ENCODE assay signal across 23 cellular contexts in the genomic region with DNA sequence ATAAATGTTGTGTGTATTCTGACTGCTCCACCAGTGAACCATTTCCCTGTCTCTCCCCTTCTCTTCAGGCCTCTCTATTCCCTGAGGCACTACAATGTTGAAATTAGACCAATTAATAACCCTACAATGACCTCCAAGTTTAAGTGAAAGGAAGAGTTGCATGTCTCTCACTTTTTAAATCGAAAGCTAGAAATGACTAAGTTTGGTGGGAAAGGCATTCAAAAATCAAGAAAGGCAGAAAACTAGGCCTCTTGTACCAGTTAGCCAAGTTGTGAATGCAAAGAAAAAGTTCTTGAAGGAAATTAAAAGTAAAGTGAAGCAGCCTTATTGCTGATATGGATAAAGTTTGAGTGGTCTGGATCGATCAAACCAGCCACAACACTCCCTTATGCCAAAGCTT.
"Had no signal": no experiment of that assay in that cellular context is flagged by ENCODE, and none has a peak within 500 bp of the region (broad histone marks: within the 10 kb centered on the region; RNA-seq: fewer than 3 reads in every experiment).

No MANE protein-coding gene starts in this region.

- H3K4me3 ChIP-seq: dorsolateral prefrontal cortex, gastrocnemius medialis, lower lobe of right lung, prostate gland, sigmoid colon, stomach, thyroid gland had no signal

- H3K36me3 ChIP-seq: gastrocnemius medialis, lower lobe of right lung, prostate gland, sigmoid colon, stomach, thyroid gland had no signal

- H3K27ac ChIP-seq: dorsolateral prefrontal cortex, epithelial cell of prostate, gastrocnemius medialis, lower lobe of right lung, prostate gland, sigmoid colon, stomach, thyroid gland had no signal

- H3K36me3 Mint-ChIP-seq: naive thymus-derived CD8-positive, alpha-beta T cell; stimulated activated effector memory CD8-positive, alpha-beta T cell treated with anti-CD3 and anti-CD28 coated beads, Interleukin-12 subunit alpha, Interleukin-12 subunit beta, amount 100 ng/mL, for 72 hours had no signal

- H3K9me3 ChIP-seq: gastrocnemius medialis, lower lobe of right lung, prostate gland, sigmoid colon, stomach, thyroid gland had no signal

- H3K4me3 Mint-ChIP-seq: endodermal cell; naive thymus-derived CD8-positive, alpha-beta T cell; nephron progenitor cell; stimulated activated effector memory CD8-positive, alpha-beta T cell treated with anti-CD3 and anti-CD28 coated beads, Interleukin-12 subunit alpha, Interleukin-12 subunit beta, amount 100 ng/mL, for 72 hours had no signal

- H3K9me3 Mint-ChIP-seq: stimulated activated effector memory CD8-positive, alpha-beta T cell treated with anti-CD3 and anti-CD28 coated beads, Interleukin-12 subunit alpha, Interleukin-12 subunit beta, amount 100 ng/mL, for 72 hours had no signal

- H3K27ac Mint-ChIP-seq: endodermal cell; naive thymus-derived CD8-positive, alpha-beta T cell; nephron progenitor cell; stimulated activated effector memory CD8-positive, alpha-beta T cell treated with anti-CD3 and anti-CD28 coated beads, Interleukin-12 subunit alpha, Interleukin-12 subunit beta, amount 100 ng/mL, for 72 hours had no signal

- DNase-seq: dorsolateral prefrontal cortex; effector CD4-positive, alpha-beta T cell; endodermal cell; foreskin fibroblast; gastrocnemius medialis; head of caudate nucleus; left ventricle myocardium superior; lower lobe of right lung; naive thymus-derived CD8-positive, alpha-beta T cell; nephron progenitor cell; nucleus accumbens; right cardiac atrium; sigmoid colon; stimulated activated CD4-positive, alpha-beta T cell treated with anti-CD3 and anti-CD28 coated beads, Interleukin-2, amount 100 ng/mL, for 24 hours; stimulated activated CD4-positive, alpha-beta T cell treated with anti-CD3 and anti-CD28 coated beads, Interleukin-4, amount 100 ng/mL, for 24 hours; stimulated activated naive CD4-positive, alpha-beta T cell treated with Interleukin-2 at 50 U/mL for 16 hours; stomach; thyroid gland; trophoblast cell had no signal

- ATAC-seq: esophagus mucosa; gastrocnemius medialis; left ventricle myocardium superior; lower lobe of right lung; naive thymus-derived CD8-positive, alpha-beta T cell; right cardiac atrium; stimulated activated effector memory CD8-positive, alpha-beta T cell treated with anti-CD3 and anti-CD28 coated beads, Interleukin-12 subunit alpha, Interleukin-12 subunit beta, amount 100 ng/mL, for 72 hours had no signal

- H3K4me1 Mint-ChIP-seq: naive thymus-derived CD8-positive, alpha-beta T cell; nephron progenitor cell; stimulated activated effector memory CD8-positive, alpha-beta T cell treated with anti-CD3 and anti-CD28 coated beads, Interleukin-12 subunit alpha, Interleukin-12 subunit beta, amount 100 ng/mL, for 72 hours had no signal

- H3K27me3 ChIP-seq: dorsolateral prefrontal cortex, gastrocnemius medialis, sigmoid colon, stomach, thyroid gland had no signal

- H3K4me1 ChIP-seq: gastrocnemius medialis, lower lobe of right lung, prostate gland, sigmoid colon, stomach, thyroid gland had no signal
